ENCODE assay signal across 8 cellular contexts in the genomic region with DNA sequence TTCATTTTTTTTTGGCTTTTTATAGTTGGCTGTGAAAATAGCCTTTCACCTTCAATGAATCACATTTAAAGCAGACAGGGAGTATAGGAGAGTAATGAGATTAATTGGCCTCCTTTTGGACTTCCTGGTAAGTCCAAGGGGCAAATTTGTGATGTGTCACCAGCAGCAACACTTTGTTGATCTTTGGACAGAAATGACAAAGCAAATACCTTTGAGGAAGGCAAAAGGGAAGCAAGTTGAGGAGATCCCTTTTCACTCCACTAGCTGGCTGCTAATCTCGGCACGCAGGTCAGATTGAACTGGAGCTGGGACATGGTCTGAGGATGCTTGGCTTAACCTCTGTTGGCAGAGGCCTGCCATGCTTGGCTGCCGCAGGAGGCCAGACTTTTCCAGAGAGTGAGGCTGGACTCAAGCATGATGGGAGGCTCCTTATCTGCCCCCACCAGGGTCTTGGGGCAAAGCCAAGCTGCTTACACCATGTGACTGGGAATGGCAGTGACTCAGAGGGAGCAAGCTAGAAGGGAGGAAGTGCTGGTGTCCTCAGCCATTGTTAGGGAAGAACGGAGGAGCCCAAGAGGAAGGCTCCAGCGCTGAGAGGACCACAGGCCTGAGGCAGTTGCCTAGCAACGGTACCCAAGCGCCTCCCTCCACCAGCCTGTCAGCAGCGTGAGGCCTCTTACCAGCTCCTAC.
DNase-seq lines count a peak whose midpoint lies in the region; ATAC-seq and TF ChIP-seq lines count a peak whose summit lies in the region.

No MANE protein-coding gene starts in this region.

- no peak for ATAC-seq in HG02885 (IDR thresholded peaks at IDR 0.05; ENCODE audit: poor library complexity, unreplicated experiment)

- no peak overlapping the region for H4K12ac ChIP-seq in trophoblast cell (ENCODE audit: low read depth, low read length)

- no peak overlapping the region for H3K4me3 ChIP-seq in Caco-2 (ENCODE audit: low read depth, low read length)
- H3K4me3 ChIP-seq in endodermal cell (ENCODE audit: low read length), result no peak overlapping the region
- H3K4me3 ChIP-seq in trophoblast cell (ENCODE audit: low read depth, low read length), result no peak overlapping the region

- H2BK5ac ChIP-seq in trophoblast cell (ENCODE audit: low read depth, low read length, poor library complexity), result no peak overlapping the region

- CTCF ChIA-PET in Caco-2 (lab: Charles Lee), result no interaction called here

- H3K9me3 Mint-ChIP-seq in Caco-2 (ENCODE audit: unreplicated experiment), result no peaks in the 10 kb centered on the region
- H3K9me3 Mint-ChIP-seq in endodermal cell, result no peaks in the 10 kb centered on the region
- H3K9me3 Mint-ChIP-seq in activated CD4-positive, alpha-beta T cell treated with anti-CD3 and anti-CD28 coated beads, Interleukin-2, amount 10 ng/mL, durations not matched to agents 24 days and 14 days, result no peaks in the 10 kb centered on the region

- H3K36me3 Mint-ChIP-seq in Caco-2 (ENCODE audit: insufficient read depth, unreplicated experiment), result no peaks in the 10 kb centered on the region
- no peaks in the 10 kb centered on the region for H3K36me3 Mint-ChIP-seq in endodermal cell (ENCODE audit: low read depth)
- no peaks in the 10 kb centered on the region for H3K36me3 Mint-ChIP-seq in activated CD4-positive, alpha-beta T cell treated with anti-CD3 and anti-CD28 coated beads, Interleukin-2, amount 10 ng/mL, durations not matched to agents 24 days and 14 days (ENCODE audit: low read depth)

- H4K8ac ChIP-seq in trophoblast cell (ENCODE audit: low read depth, low read length), result no peak overlapping the region

- H3K9ac ChIP-seq in endodermal cell (ENCODE audit: extremely low read depth, low read length, poor library complexity, severe bottlenecking), result no peak overlapping the region
- no peak overlapping the region for H3K9ac ChIP-seq in trophoblast cell (ENCODE audit: low read length)

- H3K4me1 Mint-ChIP-seq in Caco-2 (ENCODE audit: low read depth, unreplicated experiment) (peaks cover 16% of the 10 kb centered on the region), endodermal cell (no peaks in the 10 kb centered on the region)
- H3K4me1 Mint-ChIP-seq in activated CD4-positive, alpha-beta T cell treated with anti-CD3 and anti-CD28 coated beads, Interleukin-2, amount 10 ng/mL, durations not matched to agents 24 days and 14 days, result no peaks in the 10 kb centered on the region

- no peak overlapping the region for H4K91ac ChIP-seq in trophoblast cell (ENCODE audit: low read depth, low read length)

- H3K4me1 ChIP-seq in Caco-2 (peaks cover 18% of the 10 kb centered on the region), endodermal cell (ENCODE audit: control insufficient read depth, insufficient read depth, low read length) (no peaks in the 10 kb centered on the region), trophoblast cell (ENCODE audit: control insufficient read depth in 1 of 2, insufficient read depth in 2 of 2, low read length in 2 of 2) (no peaks in the 10 kb centered on the region)

- TF ChIP-seq CTCF in Caco-2 (IDR thresholded peaks at IDR 0.05; ENCODE audit: insufficient read depth in 1 of 2, low read depth in 1 of 2, low read length in 1 of 2, severe bottlenecking in 1 of 2, unreplicated experiment in 1 of 2) (no peak), endodermal cell (conservative IDR thresholded peaks at IDR 0.05) (no peak)

- H3K4ac ChIP-seq in trophoblast cell (ENCODE audit: low read depth, low read length), result no peak overlapping the region

- H3K27me3 Mint-ChIP-seq in Caco-2 (ENCODE audit: insufficient read depth, unreplicated experiment), result no peaks in the 10 kb centered on the region
- no peaks in the 10 kb centered on the region for H3K27me3 Mint-ChIP-seq in endodermal cell (ENCODE audit: insufficient read depth)
- H3K27me3 Mint-ChIP-seq in activated CD4-positive, alpha-beta T cell treated with anti-CD3 and anti-CD28 coated beads, Interleukin-2, amount 10 ng/mL, durations not matched to agents 24 days and 14 days, result peaks cover 13% of the 10 kb centered on the region

- H3K79me2 ChIP-seq in trophoblast cell (ENCODE audit: control insufficient read depth, insufficient read depth, low read length, poor library complexity), result no peaks in the 10 kb centered on the region

- peak; percentile 47 to 66 for DNase-seq in Caco-2
- DNase-seq in NCI-H446 (lab: John Stamatoyannopoulos, UW), result peak; percentile 61 to 88
- DNase-seq in endodermal cell, result peak; percentile 81
- DNase-seq in mucosa of gallbladder (ENCODE audit: low spot score), result peak; percentile 84
- no peak for DNase-seq in epidermal melanocyte (ENCODE audit: insufficient read length, low spot score)
- no peak for DNase-seq in activated CD4-positive, alpha-beta T cell treated with anti-CD3 and anti-CD28 coated beads, Interleukin-2, amount 10 ng/mL, durations not matched to agents 24 days and 14 days
- DNase-seq in trophoblast cell, result no peak

- H3K9me3 ChIP-seq in Caco-2 (no peaks in the 10 kb centered on the region), endodermal cell (ENCODE audit: control insufficient read depth, low read length) (no peaks in the 10 kb centered on the region), trophoblast cell (ENCODE audit: insufficient read depth, low read depth, low read length) (no peaks in the 10 kb centered on the region)

- H2AFZ ChIP-seq in trophoblast cell (ENCODE audit: insufficient read depth, low read length, poor library complexity), result no peak overlapping the region

- no peak overlapping the region for H2BK12ac ChIP-seq in trophoblast cell (ENCODE audit: low read length)

- intact Hi-C loops in Caco-2 (cut with micrococcal nuclease; ENCODE audit: unreplicated experiment), result no loop called here
- intact Hi-C loops in activated CD4-positive, alpha-beta T cell treated with anti-CD3 and anti-CD28 coated beads, Interleukin-2, amount 10 ng/mL, durations not matched to agents 24 days and 14 days (cut with micrococcal nuclease), result no loop called here

- no peak overlapping the region for H3K4me2 ChIP-seq in trophoblast cell (ENCODE audit: low read length)

- no peak overlapping the region for H3K14ac ChIP-seq in trophoblast cell (ENCODE audit: low read length)

- POLR2A ChIA-PET in Caco-2 (lab: Charles Lee), result no interaction called here

- 66 to 71% methylated on average over 4 to 8 of the region's 8 CpGs for WGBS in endodermal cell (ENCODE audit: insufficient coverage in 1 of 2, insufficient read length in 1 of 2), 2 experiments
- no CpG with 5 or more reads among the region's 8 CpGs for WGBS in trophoblast cell (ENCODE audit: extremely low coverage, insufficient coverage, insufficient read length)

- no TSS peak for BruUV-seq in Caco-2 (replicated peaks; lab: Mats Ljungman, UMichigan)

- peak overlapping the region; percentile 58 for H3K27ac Mint-ChIP-seq in Caco-2 (ENCODE audit: unreplicated experiment)
- no peak overlapping the region for H3K27ac Mint-ChIP-seq in endodermal cell
- no peak overlapping the region for H3K27ac Mint-ChIP-seq in activated CD4-positive, alpha-beta T cell treated with anti-CD3 and anti-CD28 coated beads, Interleukin-2, amount 10 ng/mL, durations not matched to agents 24 days and 14 days

- H3K27ac ChIP-seq in endodermal cell (ENCODE audit: low read depth, low read length) (peak overlapping the region; percentile 70), trophoblast cell (ENCODE audit: low read depth, low read length) (no peak overlapping the region)

- H3K4me3 Mint-ChIP-seq in Caco-2 (ENCODE audit: unreplicated experiment), result no peak overlapping the region
- no peak overlapping the region for H3K4me3 Mint-ChIP-seq in endodermal cell
- H3K4me3 Mint-ChIP-seq in activated CD4-positive, alpha-beta T cell treated with anti-CD3 and anti-CD28 coated beads, Interleukin-2, amount 10 ng/mL, durations not matched to agents 24 days and 14 days, result no peak overlapping the region

- H2AK5ac ChIP-seq in trophoblast cell (ENCODE audit: low read length), result no peak overlapping the region

- H3K36me3 ChIP-seq in Caco-2 (ENCODE audit: control insufficient read depth, insufficient read depth, low read length) (no peaks in the 10 kb centered on the region), endodermal cell (ENCODE audit: control insufficient read depth, insufficient read depth, low read length) (no peaks in the 10 kb centered on the region), trophoblast cell (ENCODE audit: control insufficient read depth in 1 of 2, insufficient read depth in 2 of 2, low read length in 2 of 2) (no peaks in the 10 kb centered on the region)

- no peak overlapping the region for H3K23ac ChIP-seq in trophoblast cell (ENCODE audit: low read length)

- no peak overlapping the region for H2BK120ac ChIP-seq in trophoblast cell (ENCODE audit: insufficient read depth, low read length, poor library complexity)

- H3K27me3 ChIP-seq in Caco-2 (replicated peaks; ENCODE audit: control insufficient read depth, insufficient read depth, low read length), result no peaks in the 10 kb centered on the region
- H3K27me3 ChIP-seq in endodermal cell (ENCODE audit: control insufficient read depth, insufficient read depth, low read length, poor library complexity, severe bottlenecking), result no peaks in the 10 kb centered on the region
- H3K27me3 ChIP-seq in trophoblast cell (ENCODE audit: insufficient read depth, low read length), result no peaks in the 10 kb centered on the region

- H3K79me1 ChIP-seq in trophoblast cell (ENCODE audit: low read length), result no peaks in the 10 kb centered on the region

- H3K18ac ChIP-seq in trophoblast cell (ENCODE audit: low read length), result no peak overlapping the region

Comparison
In these comparisons a context has a peak if more than half of its experiments do, and no peak if none do; other contexts are left out.
1. DNase-seq: peak in Caco-2 (2 of 2), NCI-H446 (2 of 2), endodermal cell (single experiment) and mucosa of gallbladder (single experiment); none in epidermal melanocyte (single experiment), activated CD4-positive, alpha-beta T cell treated with anti-CD3 and anti-CD28 coated beads, Interleukin-2, amount 10 ng/mL, durations not matched to agents 24 days and 14 days (single experiment) and trophoblast cell (0 of 2).